ENCODE assay signal across 17 cellular contexts in the genomic region with DNA sequence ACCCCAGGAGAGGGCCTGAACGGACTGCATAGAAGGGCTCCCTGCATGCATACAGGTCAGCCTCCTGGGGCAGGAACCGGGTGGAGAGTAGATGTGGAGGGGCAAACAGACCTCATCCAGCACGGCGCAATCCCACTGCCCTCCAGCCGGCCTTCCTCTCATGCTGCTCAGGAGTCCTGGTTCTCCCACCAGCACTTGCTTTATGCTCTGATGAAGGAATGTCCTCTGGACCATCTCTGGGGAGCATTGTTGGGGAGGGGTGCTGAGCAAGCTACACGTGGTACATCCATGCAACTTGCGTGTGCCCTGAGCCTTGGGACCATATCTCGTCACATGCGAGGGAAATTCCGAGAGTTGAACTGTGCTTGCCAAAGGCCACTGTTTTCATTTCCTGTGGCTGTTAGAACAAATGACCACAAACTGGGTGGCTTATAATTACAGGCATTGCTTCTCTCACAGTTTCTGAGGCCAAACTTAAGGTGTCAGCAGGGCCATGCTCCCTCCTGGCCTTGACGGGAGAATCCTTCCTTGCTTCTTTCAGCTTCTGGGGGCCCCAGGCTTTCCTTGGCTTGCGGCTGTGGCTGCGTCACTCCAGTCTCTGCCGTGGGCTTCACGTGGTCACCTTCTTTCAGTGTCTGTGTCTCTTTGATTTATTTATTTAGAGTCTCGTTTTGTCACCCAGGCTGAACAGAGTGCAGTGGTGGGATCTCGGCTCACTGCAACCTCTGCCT. TPM values are rescaled to one million over a fixed set of nuclear protein-coding genes. Genes with fewer than 3 reads are reported as not detected.
DNase-seq lines count a peak whose midpoint lies in the region; ATAC-seq and TF ChIP-seq lines count a peak whose summit lies in the region.
"Had no signal": no experiment of that assay in that cellular context is flagged by ENCODE, and none has a peak within 500 bp of the region (broad histone marks: within the 10 kb centered on the region; RNA-seq: fewer than 3 reads in every experiment).

No MANE protein-coding gene starts in this region.

- ATAC-seq in GM19035 (IDR thresholded peaks at IDR 0.05; ENCODE audit: unreplicated experiment) (peak; percentile 46), HG03442 (IDR thresholded peaks at IDR 0.05; ENCODE audit: unreplicated experiment) (peak; percentile 63), GM21515 (IDR thresholded peaks at IDR 0.05; ENCODE audit: unreplicated experiment) (no peak)
- ATAC-seq in stimulated activated effector memory CD8-positive, alpha-beta T cell treated with anti-CD3 and anti-CD28 coated beads, Interleukin-12 subunit alpha, Interleukin-12 subunit beta, amount 100 ng/mL, for 72 hours: no peak
- ATAC-seq: activated CD8-positive, alpha-beta T cell treated with anti-CD3 and anti-CD28 coated beads for 36 hours had no signal

- H3K36me3 ChIP-seq in endodermal cell (ENCODE audit: control insufficient read depth, insufficient read depth, low read length): peaks cover 12% of the 10 kb centered on the region
- peaks cover 4% of the 10 kb centered on the region; the same call in 1 of the 2 replicates for H3K36me3 ChIP-seq in BE2C

- no peaks in the 10 kb centered on the region for H3K27me3 Mint-ChIP-seq in endodermal cell (ENCODE audit: insufficient read depth)
- peaks cover 8% of the 10 kb centered on the region for H3K27me3 Mint-ChIP-seq in mesothelial cell of epicardium (ENCODE audit: low read depth)

- H3K36me3 Mint-ChIP-seq in endodermal cell (ENCODE audit: low read depth) (peaks cover 16% of the 10 kb centered on the region), mesothelial cell of epicardium (peaks cover 3% of the 10 kb centered on the region)
- peaks cover 15% of the 10 kb centered on the region for H3K36me3 Mint-ChIP-seq in stimulated activated effector memory CD8-positive, alpha-beta T cell treated with anti-CD3 and anti-CD28 coated beads, Interleukin-12 subunit alpha, Interleukin-12 subunit beta, amount 100 ng/mL, for 72 hours

- H3K9ac ChIP-seq in endodermal cell (ENCODE audit: extremely low read depth, low read length, poor library complexity, severe bottlenecking): no peak overlapping the region
- H3K9ac ChIP-seq: parathyroid adenoma had no signal

- H3K4me3 Mint-ChIP-seq in endodermal cell (no peak overlapping the region), mesothelial cell of epicardium (no peak overlapping the region)
- no peak overlapping the region for H3K4me3 Mint-ChIP-seq in stimulated activated effector memory CD8-positive, alpha-beta T cell treated with anti-CD3 and anti-CD28 coated beads, Interleukin-12 subunit alpha, Interleukin-12 subunit beta, amount 100 ng/mL, for 72 hours
- H3K4me3 Mint-ChIP-seq: activated CD8-positive, alpha-beta T cell treated with anti-CD3 and anti-CD28 coated beads for 36 hours; B cell had no signal

- WGBS in endodermal cell (ENCODE audit: insufficient coverage in 1 of 2, insufficient read length in 1 of 2), 2 experiments: 91 to 98% methylated on average over 13 to 17 of the region's 17 CpGs

- H3K4me1 ChIP-seq in endodermal cell (ENCODE audit: control insufficient read depth, insufficient read depth, low read length): no peaks in the 10 kb centered on the region
- no peaks in the 10 kb centered on the region for H3K4me1 ChIP-seq in BE2C
- H3K4me1 ChIP-seq: parathyroid adenoma had no signal

- H3K27ac Mint-ChIP-seq in endodermal cell (no peak overlapping the region), mesothelial cell of epicardium (no peak overlapping the region)
- peak overlapping the region; percentile 40 for H3K27ac Mint-ChIP-seq in stimulated activated effector memory CD8-positive, alpha-beta T cell treated with anti-CD3 and anti-CD28 coated beads, Interleukin-12 subunit alpha, Interleukin-12 subunit beta, amount 100 ng/mL, for 72 hours
- H3K27ac Mint-ChIP-seq: activated CD8-positive, alpha-beta T cell treated with anti-CD3 and anti-CD28 coated beads for 36 hours; activated T-helper 2 cell treated with anti-CD3 and anti-CD28 coated beads, Interferon-gamma antibody, Interleukin-2, Interleukin-4, amounts not matched to agents 10 μg/mL and 5 μg/mL and 100 μg/mL, durations not matched to agents 14 hours and 24 hours and 36 hours; B cell had no signal

- no peaks in the 10 kb centered on the region for H3K9me3 ChIP-seq in endodermal cell (ENCODE audit: control insufficient read depth, low read length)
- no peaks in the 10 kb centered on the region for H3K9me3 ChIP-seq in BE2C

- DNase-seq in endodermal cell (peak; percentile 32), DMS53 (lab: John Stamatoyannopoulos, UW) (no peak), BE2C (no peak), mesothelial cell of epicardium (ENCODE audit: low spot score in 2 of 2, unreplicated experiment in 2 of 2) (no peak)
- no peak for DNase-seq in stimulated activated effector memory CD8-positive, alpha-beta T cell treated with anti-CD3 and anti-CD28 coated beads, Interleukin-12 subunit alpha, Interleukin-12 subunit beta, amount 100 ng/mL, for 72 hours (ENCODE audit: low spot score in 2 of 2)
- DNase-seq: activated CD8-positive, alpha-beta T cell treated with anti-CD3 and anti-CD28 coated beads for 36 hours; Kasumi-1; NCI-H1436; NCI-H2227 treated with DMSO at 0.1 percent for 48 hours had no signal

- H3K9me3 Mint-ChIP-seq in endodermal cell (no peaks in the 10 kb centered on the region), mesothelial cell of epicardium (no peaks in the 10 kb centered on the region)
- no peaks in the 10 kb centered on the region for H3K9me3 Mint-ChIP-seq in stimulated activated effector memory CD8-positive, alpha-beta T cell treated with anti-CD3 and anti-CD28 coated beads, Interleukin-12 subunit alpha, Interleukin-12 subunit beta, amount 100 ng/mL, for 72 hours
- H3K9me3 Mint-ChIP-seq: activated CD8-positive, alpha-beta T cell treated with anti-CD3 and anti-CD28 coated beads for 36 hours; activated T-helper 2 cell treated with anti-CD3 and anti-CD28 coated beads, Interferon-gamma antibody, Interleukin-2, Interleukin-4, amounts not matched to agents 10 μg/mL and 5 μg/mL and 100 μg/mL, durations not matched to agents 14 hours and 24 hours and 36 hours had no signal

- H3K4me3 ChIP-seq in endodermal cell (ENCODE audit: low read length) (no peak overlapping the region), BE2C (ENCODE audit: low read depth, low read length) (no peak overlapping the region)
- H3K4me3 ChIP-seq: smooth muscle cell had no signal

- H3K27ac ChIP-seq in endodermal cell (ENCODE audit: low read depth, low read length): no peak overlapping the region
- H3K27ac ChIP-seq: parathyroid adenoma, VCaP had no signal

- H3K27me3 ChIP-seq in endodermal cell (ENCODE audit: control insufficient read depth, insufficient read depth, low read length, poor library complexity, severe bottlenecking) (no peaks in the 10 kb centered on the region), BE2C (no peaks in the 10 kb centered on the region)

- TF ChIP-seq CTCF in endodermal cell (conservative IDR thresholded peaks at IDR 0.05) (no peak), BE2C (IDR thresholded peaks at IDR 0.05; ENCODE audit: low read depth, low read length) (no peak), mesothelial cell of epicardium (IDR thresholded peaks at IDR 0.05; ENCODE audit: unreplicated experiment) (no peak)

- H3K4me1 Mint-ChIP-seq in endodermal cell: peaks cover 7% of the 10 kb centered on the region
- peaks cover 13% of the 10 kb centered on the region for H3K4me1 Mint-ChIP-seq in stimulated activated effector memory CD8-positive, alpha-beta T cell treated with anti-CD3 and anti-CD28 coated beads, Interleukin-12 subunit alpha, Interleukin-12 subunit beta, amount 100 ng/mL, for 72 hours
- H3K4me1 Mint-ChIP-seq in mesothelial cell of epicardium: no peaks in the 10 kb centered on the region
- H3K4me1 Mint-ChIP-seq: B cell had no signal

RNA-seq across cellular contexts. Expression of a gene that starts 12.2 kb away (rescaled TPM):
- total RNA-seq in endodermal cell (10 to 100 TPM; 56.1 to 60.5 TPM), mesothelial cell of epicardium (38.1 to 45.2 TPM (median 44.7 TPM) in 3 replicates)
- 63.3 TPM for polyA plus RNA-seq in endodermal cell (2013, experiment 1 of 2)
- 61.3 TPM for polyA plus RNA-seq in endodermal cell (2013, experiment 2 of 2)
- 83.3 TPM for polyA plus RNA-seq in BE2C (2012; ENCODE audit: insufficient read depth, insufficient read length, low read depth)

RNA-seq across cellular contexts. Expression of a gene that starts 13.2 kb away (rescaled TPM):
- 10 to 100 TPM; 33.3 to 39.9 TPM for total RNA-seq in endodermal cell
- polyA plus RNA-seq in endodermal cell (2013, experiment 1 of 2): 29.5 TPM
- 29.7 TPM for polyA plus RNA-seq in endodermal cell (2013, experiment 2 of 2)
- 51.3 TPM for polyA plus RNA-seq in BE2C (2012; ENCODE audit: insufficient read depth, insufficient read length, low read depth)
- total RNA-seq in mesothelial cell of epicardium: 65.1 to 71.6 TPM (median 69.3 TPM) in 3 replicates

RNA-seq across cellular contexts. Expression of a gene that starts 30.0 kb away (rescaled TPM):
- total RNA-seq in endodermal cell (100 to 1,000 TPM; 111 to 140 TPM), mesothelial cell of epicardium (82.2 to 86.2 TPM (median 82.8 TPM) in 3 replicates)
- 123 TPM for polyA plus RNA-seq in endodermal cell (2013, experiment 1 of 2)
- polyA plus RNA-seq in endodermal cell (2013, experiment 2 of 2): 111 TPM
- 255 TPM for polyA plus RNA-seq in BE2C (2012; ENCODE audit: insufficient read depth, insufficient read length, low read depth)

Comparison
In these comparisons a context has a peak if more than half of its experiments do, and no peak if none do; other contexts are left out.
1. ATAC-seq: peak in GM19035 (single experiment) and HG03442 (single experiment); none in stimulated activated effector memory CD8-positive, alpha-beta T cell treated with anti-CD3 and anti-CD28 coated beads, Interleukin-12 subunit alpha, Interleukin-12 subunit beta, amount 100 ng/mL, for 72 hours (single experiment) and GM21515 (single experiment).